In genomic region chr11:70478194-70478890, GRCh38 we compare ENCODE assay signal across 17 cellular contexts.
"Had no signal": no experiment of that assay in that cellular context is flagged by ENCODE, and none has a peak within 500 bp of the region (broad histone marks: within the 10 kb centered on the region; RNA-seq: fewer than 3 reads in every experiment).

No MANE protein-coding gene starts in this region.

- DNase-seq: activated CD4-positive, alpha-beta T cell treated with anti-CD3 and anti-CD28 coated beads for 1 hour; activated CD8-positive, alpha-beta memory T cell treated with anti-CD3 and anti-CD28 coated beads for 24 hours; activated CD8-positive, alpha-beta memory T cell treated with anti-CD3 and anti-CD28 coated beads, Interleukin-2, amount 50 U/mL, for 48 hours; activated effector memory CD4-positive, alpha-beta T cell treated with Interleukin-2 at 50 U/mL for 16 hours; activated naive CD4-positive, alpha-beta T cell treated with anti-CD3 and anti-CD28 coated beads, Interleukin-2, amount 50 U/mL, for 16 hours; activated T-cell treated with anti-CD3 and anti-CD28 coated beads, Interleukin-2, amount 50 U/mL, for 48 hours; foreskin keratinocyte; natural killer cell; stimulated activated CD4-positive, alpha-beta T cell treated with anti-CD3 and anti-CD28 coated beads, Interleukin-4, amount 100 ng/mL, for 1 hour; stomach; SW 1271; T-helper 2 cell had no signal

- H3K4me1 ChIP-seq: foreskin keratinocyte, prostate gland had no signal

- H3K9me3 ChIP-seq: prostate gland, stomach had no signal

- H3K4me3 ChIP-seq: prostate gland, SJSA1, smooth muscle cell, stomach had no signal

- H3K27ac ChIP-seq: foreskin keratinocyte, prostate gland, SJSA1, stomach, VCaP had no signal

- H3K36me3 ChIP-seq: prostate gland, SJSA1 had no signal

- H3K4me2 ChIP-seq: smooth muscle cell had no signal

- ATAC-seq: foreskin keratinocyte, natural killer cell, sciatic nerve had no signal

- H3K27me3 ChIP-seq: foreskin keratinocyte, SJSA1, stomach had no signal
